In the genomic region with DNA sequence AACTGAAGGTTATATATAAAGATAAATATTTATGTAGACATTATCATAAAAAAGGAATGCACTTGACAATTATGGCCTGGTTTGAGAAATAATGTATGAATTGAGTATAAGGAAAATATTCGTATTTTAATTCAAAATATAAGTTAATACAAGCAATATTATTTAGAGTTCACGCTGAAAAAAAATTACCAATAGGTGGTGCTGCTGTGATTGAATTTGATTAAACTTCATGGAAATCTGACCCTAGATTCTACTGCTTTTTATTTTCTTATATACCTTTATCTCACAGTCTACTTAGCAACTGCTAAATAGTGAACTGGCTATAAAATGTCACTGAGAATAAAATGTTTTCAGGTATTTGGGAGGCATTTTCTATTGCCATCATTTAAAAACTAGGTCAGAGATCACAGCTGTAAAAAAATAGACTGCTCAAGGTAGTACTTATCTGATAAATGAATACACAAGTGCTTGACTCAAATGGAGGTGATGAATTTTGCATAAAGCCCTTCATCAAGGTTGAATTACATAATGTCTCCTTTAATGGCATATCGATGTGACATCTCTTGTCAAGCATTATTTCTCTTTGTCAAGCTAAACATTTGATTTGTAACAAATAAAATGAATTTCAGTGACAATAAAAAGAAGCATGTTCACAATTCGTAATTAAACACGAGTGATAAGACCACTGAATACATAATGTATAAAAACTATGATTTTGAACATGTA, we compare ENCODE assay signal across 2 cellular contexts.
TF ChIP-seq lines count a peak whose summit lies in the region.

No MANE protein-coding gene starts in this region.

TF ChIP-seq in liver, 16 proteins besides CTCF, POLR2A, EP300 and RAD21:
- TF ChIP-seq, protein P1, sequence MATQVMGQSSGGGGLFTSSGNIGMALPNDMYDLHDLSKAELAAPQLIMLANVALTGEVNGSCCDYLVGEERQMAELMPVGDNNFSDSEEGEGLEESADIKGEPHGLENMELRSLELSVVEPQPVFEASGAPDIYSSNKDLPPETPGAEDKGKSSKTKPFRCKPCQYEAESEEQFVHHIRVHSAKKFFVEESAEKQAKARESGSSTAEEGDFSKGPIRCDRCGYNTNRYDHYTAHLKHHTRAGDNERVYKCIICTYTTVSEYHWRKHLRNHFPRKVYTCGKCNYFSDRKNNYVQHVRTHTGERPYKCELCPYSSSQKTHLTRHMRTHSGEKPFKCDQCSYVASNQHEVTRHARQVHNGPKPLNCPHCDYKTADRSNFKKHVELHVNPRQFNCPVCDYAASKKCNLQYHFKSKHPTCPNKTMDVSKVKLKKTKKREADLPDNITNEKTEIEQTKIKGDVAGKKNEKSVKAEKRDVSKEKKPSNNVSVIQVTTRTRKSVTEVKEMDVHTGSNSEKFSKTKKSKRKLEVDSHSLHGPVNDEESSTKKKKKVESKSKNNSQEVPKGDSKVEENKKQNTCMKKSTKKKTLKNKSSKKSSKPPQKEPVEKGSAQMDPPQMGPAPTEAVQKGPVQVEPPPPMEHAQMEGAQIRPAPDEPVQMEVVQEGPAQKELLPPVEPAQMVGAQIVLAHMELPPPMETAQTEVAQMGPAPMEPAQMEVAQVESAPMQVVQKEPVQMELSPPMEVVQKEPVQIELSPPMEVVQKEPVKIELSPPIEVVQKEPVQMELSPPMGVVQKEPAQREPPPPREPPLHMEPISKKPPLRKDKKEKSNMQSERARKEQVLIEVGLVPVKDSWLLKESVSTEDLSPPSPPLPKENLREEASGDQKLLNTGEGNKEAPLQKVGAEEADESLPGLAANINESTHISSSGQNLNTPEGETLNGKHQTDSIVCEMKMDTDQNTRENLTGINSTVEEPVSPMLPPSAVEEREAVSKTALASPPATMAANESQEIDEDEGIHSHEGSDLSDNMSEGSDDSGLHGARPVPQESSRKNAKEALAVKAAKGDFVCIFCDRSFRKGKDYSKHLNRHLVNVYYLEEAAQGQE (IDR thresholded peaks at IDR 0.05) = no peak
- TF ChIP-seq EGR1 (IDR thresholded peaks at IDR 0.05; ENCODE audit: low read depth in 2 of 2) (no peak), GABPA (IDR thresholded peaks at IDR 0.05 in 1 of 2, conservative IDR thresholded peaks at IDR 0.05 in 1 of 2) (no peak), NR2F2 (IDR thresholded peaks at IDR 0.05) (no peak), HNF4A (conservative IDR thresholded peaks at IDR 0.05) (no peak), RXRA (IDR thresholded peaks at IDR 0.05) (no peak), SP1 (IDR thresholded peaks at IDR 0.05) (no peak), HNF4G (IDR thresholded peaks at IDR 0.05) (no peak), TAF1 (conservative IDR thresholded peaks at IDR 0.05) (no peak), YY1 (IDR thresholded peaks at IDR 0.05) (no peak), FOXA1 (IDR thresholded peaks at IDR 0.05) (no peak), ZBTB33 (IDR thresholded peaks at IDR 0.05) (no peak), JUND (IDR thresholded peaks at IDR 0.05) (no peak), MAX (IDR thresholded peaks at IDR 0.05) (no peak), FOXA2 (IDR thresholded peaks at IDR 0.05) (no peak)
- TF ChIP-seq, protein P2, sequence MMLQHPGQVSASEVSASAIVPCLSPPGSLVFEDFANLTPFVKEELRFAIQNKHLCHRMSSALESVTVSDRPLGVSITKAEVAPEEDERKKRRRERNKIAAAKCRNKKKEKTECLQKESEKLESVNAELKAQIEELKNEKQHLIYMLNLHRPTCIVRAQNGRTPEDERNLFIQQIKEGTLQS (IDR thresholded peaks at IDR 0.05) = no peak

TF ChIP-seq in HepG2, 621 proteins besides CTCF, POLR2A, EP300 and RAD21:
- TF ChIP-seq SKI (IDR thresholded peaks at IDR 0.05; ENCODE audit: partially characterized antibody) (no peak), ZSCAN29 (CRISPR knock-in tag; conservative IDR thresholded peaks at IDR 0.05) (no peak), BRCA1 (CRISPR knock-in tag; IDR thresholded peaks at IDR 0.05) (no peak), HMGA1 (CRISPR knock-in tag; conservative IDR thresholded peaks at IDR 0.05) (no peak), CHCHD3 (CRISPR knock-in tag; IDR thresholded peaks at IDR 0.05) (no peak), ZNF44 (CRISPR knock-in tag; IDR thresholded peaks at IDR 0.05) (no peak), ZNF580 (CRISPR knock-in tag; IDR thresholded peaks at IDR 0.05; ENCODE audit: borderline replicate concordance, low read depth) (no peak), ZNF251 (CRISPR knock-in tag; IDR thresholded peaks at IDR 0.05) (no peak), HINFP (CRISPR knock-in tag; IDR thresholded peaks at IDR 0.05; ENCODE audit: low read depth) (no peak), FLYWCH1 (CRISPR knock-in tag; IDR thresholded peaks at IDR 0.05) (no peak), ZNF446 (CRISPR knock-in tag; IDR thresholded peaks at IDR 0.05) (no peak), PRDM10 (CRISPR knock-in tag; IDR thresholded peaks at IDR 0.05; ENCODE audit: low read depth) (no peak), ZNF12 (CRISPR knock-in tag; IDR thresholded peaks at IDR 0.05) (no peak), ZSCAN9 (CRISPR knock-in tag; IDR thresholded peaks at IDR 0.05; ENCODE audit: borderline replicate concordance) (no peak), MXD4 (CRISPR knock-in tag; IDR thresholded peaks at IDR 0.05) (no peak), KAT8 (CRISPR knock-in tag; IDR thresholded peaks at IDR 0.05) (no peak), HMG20A (CRISPR knock-in tag; IDR thresholded peaks at IDR 0.05; ENCODE audit: borderline replicate concordance) (no peak), TRIM22 (IDR thresholded peaks at IDR 0.05) (no peak), ZC3H13 (CRISPR knock-in tag; IDR thresholded peaks at IDR 0.05) (no peak)
